In the genomic region with DNA sequence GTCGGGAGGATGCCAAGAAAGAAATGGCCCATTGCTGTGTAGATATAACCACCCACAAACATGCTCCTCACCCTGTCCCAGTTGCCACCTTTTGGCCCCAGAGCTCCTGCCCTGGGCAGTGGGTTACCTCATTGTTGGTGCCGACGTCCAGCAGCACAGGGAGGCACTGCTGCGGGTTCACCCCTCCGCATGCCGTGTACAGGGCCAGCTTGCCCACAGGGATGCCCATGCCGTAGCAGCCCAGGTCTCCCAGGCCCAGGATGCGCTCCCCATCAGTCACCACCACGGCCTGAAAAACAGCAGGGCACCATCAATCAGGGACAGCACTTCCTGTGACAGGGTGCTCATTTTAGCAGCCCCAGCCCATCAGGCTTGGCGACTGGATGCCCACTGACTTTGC, we compare ENCODE assay signal across 20 cellular contexts.
"Had no signal": no experiment of that assay in that cellular context is flagged by ENCODE, and none has a peak within 500 bp of the region (broad histone marks: within the 10 kb centered on the region; RNA-seq: fewer than 3 reads in every experiment).

No MANE protein-coding gene starts in this region.

- H3K4me3 ChIP-seq: lung, ovary, psoas muscle, skin epidermis, stomach, upper lobe of left lung had no signal

- H3K4me3 Mint-ChIP-seq: activated CD4-positive, alpha-beta T cell treated with anti-CD3 and anti-CD28 coated beads, Interleukin-2, amount 10 ng/mL, durations not matched to agents 7 days and 5 days; activated naive CD4-positive, alpha-beta T cell treated with anti-CD3 and anti-CD28 coated beads, Interleukin-2, amount 50 U/mL, for 24 hours; activated T-cell treated with anti-CD3 and anti-CD28 coated beads, Interleukin-2, amount 50 U/mL, for 72 hours; effector memory CD8-positive, alpha-beta T cell; stimulated activated effector memory CD8-positive, alpha-beta T cell treated with anti-CD3 and anti-CD28 coated beads, Interleukin-12 subunit alpha, Interleukin-12 subunit beta, amount 100 ng/mL, for 72 hours; T-helper 2 cell treated with Interferon-gamma antibody and Interleukin-4, amounts not matched to agents 5 μg/mL and 100 μg/mL, for 36 hours had no signal

- H3K27ac Mint-ChIP-seq: activated CD4-positive, alpha-beta T cell treated with anti-CD3 and anti-CD28 coated beads, Interleukin-2, amount 10 ng/mL, durations not matched to agents 7 days and 5 days; activated naive CD4-positive, alpha-beta T cell treated with anti-CD3 and anti-CD28 coated beads, Interleukin-2, amount 50 U/mL, for 24 hours; activated T-cell treated with anti-CD3 and anti-CD28 coated beads, Interleukin-2, amount 50 U/mL, for 72 hours; effector memory CD8-positive, alpha-beta T cell; stimulated activated effector memory CD8-positive, alpha-beta T cell treated with anti-CD3 and anti-CD28 coated beads, Interleukin-12 subunit alpha, Interleukin-12 subunit beta, amount 100 ng/mL, for 72 hours; T-helper 2 cell treated with Interferon-gamma antibody and Interleukin-4, amounts not matched to agents 5 μg/mL and 100 μg/mL, for 36 hours had no signal

- DNase-seq: activated CD4-positive, alpha-beta T cell treated with anti-CD3 and anti-CD28 coated beads, Interleukin-2, amount 10 ng/mL, durations not matched to agents 7 days and 5 days; activated CD4-positive, CD25-positive, alpha-beta regulatory T cell; activated effector memory CD4-positive, alpha-beta T cell treated with anti-CD3 and anti-CD28 coated beads, Interleukin-2, amount 50 U/mL, for 16 hours; activated T-cell treated with anti-CD3 and anti-CD28 coated beads, Interleukin-2, amount 50 U/mL, for 72 hours; dermis blood vessel endothelial cell; effector memory CD8-positive, alpha-beta T cell; hippocampal formation; midbrain; ovary; psoas muscle; right cardiac atrium; stimulated activated CD4-positive, alpha-beta T cell treated with anti-CD3 and anti-CD28 coated beads, Interleukin-4, amount 100 ng/mL, for 1 hour; stomach had no signal

- ATAC-seq: activated T-cell treated with anti-CD3 and anti-CD28 coated beads, Interleukin-2, amount 50 U/mL, for 72 hours; effector memory CD8-positive, alpha-beta T cell; left lobe of liver; psoas muscle; right cardiac atrium; stimulated activated effector memory CD8-positive, alpha-beta T cell treated with anti-CD3 and anti-CD28 coated beads, Interleukin-12 subunit alpha, Interleukin-12 subunit beta, amount 100 ng/mL, for 72 hours had no signal

- H3K36me3 ChIP-seq: ovary, upper lobe of left lung had no signal

- H3K9me3 Mint-ChIP-seq: activated CD4-positive, alpha-beta T cell treated with anti-CD3 and anti-CD28 coated beads, Interleukin-2, amount 10 ng/mL, durations not matched to agents 7 days and 5 days; activated naive CD4-positive, alpha-beta T cell treated with anti-CD3 and anti-CD28 coated beads, Interleukin-2, amount 50 U/mL, for 24 hours; activated T-cell treated with anti-CD3 and anti-CD28 coated beads, Interleukin-2, amount 50 U/mL, for 72 hours; effector memory CD8-positive, alpha-beta T cell; stimulated activated effector memory CD8-positive, alpha-beta T cell treated with anti-CD3 and anti-CD28 coated beads, Interleukin-12 subunit alpha, Interleukin-12 subunit beta, amount 100 ng/mL, for 72 hours; T-helper 2 cell treated with Interferon-gamma antibody and Interleukin-4, amounts not matched to agents 5 μg/mL and 100 μg/mL, for 36 hours had no signal

- H3K4me1 Mint-ChIP-seq: activated CD4-positive, alpha-beta T cell treated with anti-CD3 and anti-CD28 coated beads, Interleukin-2, amount 10 ng/mL, durations not matched to agents 7 days and 5 days; activated naive CD4-positive, alpha-beta T cell treated with anti-CD3 and anti-CD28 coated beads, Interleukin-2, amount 50 U/mL, for 24 hours; stimulated activated effector memory CD8-positive, alpha-beta T cell treated with anti-CD3 and anti-CD28 coated beads, Interleukin-12 subunit alpha, Interleukin-12 subunit beta, amount 100 ng/mL, for 72 hours had no signal

- H3K27me3 Mint-ChIP-seq: activated CD4-positive, alpha-beta T cell treated with anti-CD3 and anti-CD28 coated beads, Interleukin-2, amount 10 ng/mL, durations not matched to agents 7 days and 5 days; activated naive CD4-positive, alpha-beta T cell treated with anti-CD3 and anti-CD28 coated beads, Interleukin-2, amount 50 U/mL, for 24 hours had no signal

- H3K9me3 ChIP-seq: ovary, psoas muscle, stomach, upper lobe of left lung had no signal

- H3K36me3 Mint-ChIP-seq: activated naive CD4-positive, alpha-beta T cell treated with anti-CD3 and anti-CD28 coated beads, Interleukin-2, amount 50 U/mL, for 24 hours; stimulated activated effector memory CD8-positive, alpha-beta T cell treated with anti-CD3 and anti-CD28 coated beads, Interleukin-12 subunit alpha, Interleukin-12 subunit beta, amount 100 ng/mL, for 72 hours had no signal

- H3K4me1 ChIP-seq: psoas muscle, upper lobe of left lung had no signal

- H3K27me3 ChIP-seq: ovary, stomach, upper lobe of left lung had no signal

- H3K27ac ChIP-seq: ovary, psoas muscle, skin epidermis, stomach, upper lobe of left lung had no signal
